In genomic region chr7:34417781-34418180, GRCh38 we compare ENCODE assay signal across 26 cellular contexts.
"Had no signal": no experiment of that assay in that cellular context is flagged by ENCODE, and none has a peak within 500 bp of the region (broad histone marks: within the 10 kb centered on the region; RNA-seq: fewer than 3 reads in every experiment).

No MANE protein-coding gene starts in this region.

- H3K27ac ChIP-seq: colonic mucosa, esophagus squamous epithelium, heart right ventricle, lower lobe of right lung, prostate gland, right atrium auricular region, suprapubic skin, vagina had no signal

- H3K27me3 ChIP-seq: colonic mucosa, esophagus squamous epithelium, heart right ventricle, right atrium auricular region, suprapubic skin, vagina had no signal

- H3K4me1 ChIP-seq: colonic mucosa, esophagus squamous epithelium, heart right ventricle, lower lobe of right lung, prostate gland, right atrium auricular region, suprapubic skin, vagina had no signal

- H3K9me3 ChIP-seq: colonic mucosa, esophagus squamous epithelium, heart right ventricle, lower lobe of right lung, prostate gland, right atrium auricular region, suprapubic skin, vagina had no signal

- H3K36me3 ChIP-seq: colonic mucosa, esophagus squamous epithelium, heart right ventricle, lower lobe of right lung, prostate gland, right atrium auricular region, suprapubic skin, vagina had no signal

- DNase-seq: colonic mucosa; effector CD8-positive, alpha-beta T cell; endodermal cell; erythroblast; esophagus squamous epithelium; foreskin melanocyte; glutamatergic neuron; heart right ventricle; hippocampal formation; left ventricle myocardium superior; lower lobe of right lung; naive thymus-derived CD8-positive, alpha-beta T cell; nephron progenitor cell; stimulated activated CD4-positive, alpha-beta T cell treated with anti-CD3 and anti-CD28 coated beads, Interleukin-12 subunit alpha, Interleukin-12 subunit beta, amount 100 ng/mL, for 4 hours; stimulated activated CD4-positive, alpha-beta T cell treated with anti-CD3 and anti-CD28 coated beads, Interleukin-1b, Interleukin-23, amount 100 ng/mL, for 48 hours; stimulated activated CD4-positive, alpha-beta T cell treated with anti-CD3 and anti-CD28 coated beads, Interleukin-4, amount 100 ng/mL, for 1 hour; stimulated activated CD8-positive, alpha-beta memory T cell treated with anti-CD3 and anti-CD28 coated beads, Interleukin-4, amount 100 ng/mL, for 48 hours; stimulated activated naive CD4-positive, alpha-beta T cell; stimulated activated naive CD8-positive, alpha-beta T cell treated with anti-CD3 and anti-CD28 coated beads, Interleukin-15, amount 100 ng/mL, for 72 hours; trophoblast cell had no signal

- H3K4me3 ChIP-seq: colonic mucosa, esophagus squamous epithelium, heart right ventricle, lower lobe of right lung, prostate gland, right atrium auricular region, smooth muscle cell, suprapubic skin, vagina had no signal

- ATAC-seq: heart right ventricle; left ventricle myocardium superior; lower lobe of right lung; naive thymus-derived CD8-positive, alpha-beta T cell; sciatic nerve; stimulated activated naive CD8-positive, alpha-beta T cell treated with anti-CD3 and anti-CD28 coated beads, Interleukin-15, amount 100 ng/mL, for 72 hours had no signal
